In genomic region chrX:124413244-124413643, GRCh38 we compare ENCODE assay signal across 25 cellular contexts.
DNase-seq lines count a peak whose midpoint lies in the region; ATAC-seq, FAIRE-seq and TF ChIP-seq lines count a peak whose summit lies in the region.
"Had no signal": no experiment of that assay in that cellular context is flagged by ENCODE, and none has a peak within 500 bp of the region (broad histone marks: within the 10 kb centered on the region; RNA-seq: fewer than 3 reads in every experiment).

No MANE protein-coding gene starts in this region.

- H3K4me2 ChIP-seq in A549 (no peak overlapping the region), astrocyte (ENCODE audit: low read length) (no peak overlapping the region)
- H3K4me2 ChIP-seq: BLaER1 had no signal

- 33% methylated on average over 6 of the region's 6 CpGs for WGBS in A549 (ENCODE audit: missing lambda C conversion rate)

- TF ChIP-seq CTCF in A549 (IDR thresholded peaks at IDR 0.05) (no peak), astrocyte (IDR thresholded peaks at IDR 0.05; ENCODE audit: insufficient read depth, low read depth, low read length) (no peak)

- H4K20me1 ChIP-seq in astrocyte (ENCODE audit: insufficient read depth, low read length) = no peaks in the 10 kb centered on the region

- POLR2A ChIA-PET in A549 (lab: Yijun Ruan, JAX) = no interaction called here
- POLR2A ChIA-PET in naive thymus-derived CD4-positive, alpha-beta T cell (lab: Charles Lee) = no interaction called here

- H3K9me3 ChIP-seq in A549 (no peaks in the 10 kb centered on the region), astrocyte (ENCODE audit: insufficient read depth, low read depth, low read length) (no peaks in the 10 kb centered on the region)
- no peaks in the 10 kb centered on the region for H3K9me3 ChIP-seq in naive thymus-derived CD4-positive, alpha-beta T cell (ENCODE audit: control insufficient read depth in 2 of 3, low read length in 3 of 3)
- H3K9me3 ChIP-seq: BE2C, BLaER1 had no signal

- TF ChIP-seq EP300 in A549 (IDR thresholded peaks at IDR 0.05) = no peak

- peak; percentile 59 for FAIRE-seq in A549 (lab: Jason Lieb, UNC)
- peak; percentile 99 for FAIRE-seq in astrocyte (lab: Jason Lieb, UNC)
- FAIRE-seq: A204.1, GM12878, GM19239 had no signal

- no peak overlapping the region for H3K4me3 ChIP-seq in A549
- no peak overlapping the region for H3K4me3 ChIP-seq in astrocyte (ENCODE audit: insufficient read depth, low read depth, low read length)
- H3K4me3 ChIP-seq in naive thymus-derived CD4-positive, alpha-beta T cell (ENCODE audit: low read length) = no peak overlapping the region
- H3K4me3 ChIP-seq: BLaER1, GM12878 had no signal

- H3K27ac ChIP-seq in A549 = no peak overlapping the region
- no peak overlapping the region for H3K27ac ChIP-seq in astrocyte (ENCODE audit: low read depth, low read length)
- H3K27ac ChIP-seq in naive thymus-derived CD4-positive, alpha-beta T cell (ENCODE audit: low read depth, low read length) = no peak overlapping the region
- H3K27ac ChIP-seq: BLaER1 had no signal

- H3K27me3 Mint-ChIP-seq in astrocyte (ENCODE audit: low read depth, unreplicated experiment) = no peaks in the 10 kb centered on the region
- H3K27me3 Mint-ChIP-seq in naive thymus-derived CD4-positive, alpha-beta T cell = no peaks in the 10 kb centered on the region
- H3K27me3 Mint-ChIP-seq: CD4-positive, alpha-beta memory T cell had no signal

- no peaks in the 10 kb centered on the region for H3K27me3 ChIP-seq in astrocyte (ENCODE audit: insufficient read depth, low read length)
- no peaks in the 10 kb centered on the region for H3K27me3 ChIP-seq in naive thymus-derived CD4-positive, alpha-beta T cell (ENCODE audit: control insufficient read depth in 2 of 2, insufficient read depth in 2 of 2, low read length in 2 of 2)
- H3K27me3 ChIP-seq: BE2C had no signal

- H3K4me1 ChIP-seq in A549 (no peaks in the 10 kb centered on the region), astrocyte (ENCODE audit: insufficient read depth, low read length) (no peaks in the 10 kb centered on the region)
- no peaks in the 10 kb centered on the region for H3K4me1 ChIP-seq in naive thymus-derived CD4-positive, alpha-beta T cell (ENCODE audit: control insufficient read depth in 2 of 2, insufficient read depth in 2 of 2, low read length in 2 of 2)
- H3K4me1 ChIP-seq: BE2C had no signal

- no peak for TF ChIP-seq RAD21 in A549 (conservative IDR thresholded peaks at IDR 0.05 in 1 of 2, IDR thresholded peaks at IDR 0.05 in 1 of 2)

- DNase-seq in A549 (ENCODE audit: low read depth in 1 of 2, low spot score in 1 of 2) (no peak), Ammon's horn (ENCODE audit: low spot score) (peak; percentile 1), astrocyte (ENCODE audit: low read depth) (no peak), HK-2 (ENCODE audit: unreplicated experiment) (no peak)
- no peak for DNase-seq in naive thymus-derived CD4-positive, alpha-beta T cell
- DNase-seq: 8988T; AML-193; BE2C; C1 segment of cervical spinal cord; CD4-positive, alpha-beta memory T cell; CD4-positive, CD25-positive, alpha-beta regulatory T cell; CD8-positive, alpha-beta memory T cell; COR-L47; DMS 273 treated with DMSO at 0.1 percent for 48 hours; DMS153; DMS53; DMS79; DND-41; EL; GDM1 had no signal

- no peaks in the 10 kb centered on the region for H3K4me1 Mint-ChIP-seq in astrocyte (ENCODE audit: low read depth, unreplicated experiment)
- H3K4me1 Mint-ChIP-seq in naive thymus-derived CD4-positive, alpha-beta T cell = no peaks in the 10 kb centered on the region
- H3K4me1 Mint-ChIP-seq: CD14-positive monocyte; CD4-positive, CD25-positive, alpha-beta regulatory T cell; CD8-positive, alpha-beta memory T cell had no signal

- no peak for ATAC-seq in A549
- no peak for ATAC-seq in naive thymus-derived CD4-positive, alpha-beta T cell
- ATAC-seq: GM12878 had no signal

- CTCF ChIA-PET in A549 (lab: Yijun Ruan, JAX) = no interaction called here
- CTCF ChIA-PET in naive thymus-derived CD4-positive, alpha-beta T cell (lab: Charles Lee) = no interaction called here

- H3K4me3 Mint-ChIP-seq in astrocyte (ENCODE audit: unreplicated experiment) = no peak overlapping the region
- H3K4me3 Mint-ChIP-seq in naive thymus-derived CD4-positive, alpha-beta T cell = no peak overlapping the region
- H3K4me3 Mint-ChIP-seq: CD14-positive monocyte; CD4-positive, alpha-beta memory T cell; CD4-positive, CD25-positive, alpha-beta regulatory T cell; CD8-positive, alpha-beta memory T cell had no signal

- H2AFZ ChIP-seq in astrocyte (ENCODE audit: low read depth, low read length) = no peak overlapping the region

- no peaks in the 10 kb centered on the region for H3K79me2 ChIP-seq in astrocyte (ENCODE audit: insufficient read depth, low read length)

- no peaks in the 10 kb centered on the region for H3K9me3 Mint-ChIP-seq in astrocyte (ENCODE audit: unreplicated experiment)
- peaks cover 0 to 3% (median 0%) of the 10 kb centered on the region in 11 donors for H3K9me3 Mint-ChIP-seq in naive thymus-derived CD4-positive, alpha-beta T cell
- H3K9me3 Mint-ChIP-seq: CD4-positive, CD25-positive, alpha-beta regulatory T cell had no signal

- H3K9ac ChIP-seq in astrocyte (ENCODE audit: low read length) = no peak overlapping the region
- H3K9ac ChIP-seq: BLaER1 had no signal

- no peaks in the 10 kb centered on the region for H3K36me3 ChIP-seq in astrocyte (ENCODE audit: insufficient read depth, low read length)
- no peaks in the 10 kb centered on the region for H3K36me3 ChIP-seq in naive thymus-derived CD4-positive, alpha-beta T cell (ENCODE audit: control insufficient read depth in 2 of 3, insufficient read depth in 3 of 3, low read length in 3 of 3)
- H3K36me3 ChIP-seq: BE2C, BLaER1 had no signal

- H3K27ac Mint-ChIP-seq in astrocyte (ENCODE audit: unreplicated experiment) = no peak overlapping the region
- H3K27ac Mint-ChIP-seq in naive thymus-derived CD4-positive, alpha-beta T cell = no peak overlapping the region
- H3K27ac Mint-ChIP-seq: CD14-positive monocyte; CD4-positive, alpha-beta memory T cell; CD4-positive, CD25-positive, alpha-beta regulatory T cell; CD8-positive, alpha-beta memory T cell had no signal

- intact Hi-C loops in naive thymus-derived CD4-positive, alpha-beta T cell (cut with micrococcal nuclease) = no loop called here

- no peaks in the 10 kb centered on the region for H3K36me3 Mint-ChIP-seq in astrocyte (ENCODE audit: low read depth, unreplicated experiment)
- H3K36me3 Mint-ChIP-seq in naive thymus-derived CD4-positive, alpha-beta T cell = peaks cover 0 to 6% (median 3%) of the 10 kb centered on the region in 5 donors
- H3K36me3 Mint-ChIP-seq: CD14-positive monocyte; CD4-positive, CD25-positive, alpha-beta regulatory T cell had no signal

- TF ChIP-seq POLR2A in A549 (IDR thresholded peaks at IDR 0.05; ENCODE audit: low read length) = no peak

TF ChIP-seq in A549, 52 proteins besides CTCF, POLR2A, EP300 and RAD21:
- TF ChIP-seq HMGXB4 (CRISPR knock-in tag; IDR thresholded peaks at IDR 0.05; ENCODE audit: borderline replicate concordance) = no peak
- TF ChIP-seq HOXB5 (CRISPR knock-in tag; IDR thresholded peaks at IDR 0.05) = no peak
- no peak for TF ChIP-seq CBX2 (IDR thresholded peaks at IDR 0.05; ENCODE audit: borderline replicate concordance, low read depth)
- no peak for TF ChIP-seq ATOH8 (CRISPR knock-in tag; IDR thresholded peaks at IDR 0.05; ENCODE audit: low read depth)
